ENCODE assay signal across 31 cellular contexts in genomic region chr1:108671142-108671541, GRCh38. TPM values are rescaled to one million over a fixed set of nuclear protein-coding genes. Genes with fewer than 3 reads are reported as not detected.
"Had no signal": no experiment of that assay in that cellular context is flagged by ENCODE, and none has a peak within 500 bp of the region (broad histone marks: within the 10 kb centered on the region; RNA-seq: fewer than 3 reads in every experiment).

No MANE protein-coding gene starts in this region.

- H3K9me3 Mint-ChIP-seq: activated B cell treated with CpG ODN at 0.5 μM for 24 hours; activated T-cell treated with anti-CD3 and anti-CD28 coated beads, Interleukin-2, amount 50 U/mL, for 4 hours had no signal

- H3K36me3 Mint-ChIP-seq: activated naive CD4-positive, alpha-beta T cell treated with anti-CD3 and anti-CD28 coated beads, Interleukin-2, amount 50 U/mL, for 72 hours; brain had no signal

- DNase-seq: activated B cell treated with CpG ODN at 0.5 μM for 24 hours; activated CD8-positive, alpha-beta memory T cell treated with anti-CD3 and anti-CD28 coated beads for 24 hours; activated CD8-positive, alpha-beta memory T cell treated with anti-CD3 and anti-CD28 coated beads, Interleukin-2, amount 50 U/mL, for 48 hours; activated T-cell treated with anti-CD3 and anti-CD28 coated beads, Interleukin-2, amount 50 U/mL, for 4 hours; adrenal gland; dorsolateral prefrontal cortex; effector memory CD4-positive, alpha-beta T cell; erythroblast; gastrocnemius medialis; glutamatergic neuron; islet precursor cell; left cardiac atrium; left ventricle myocardium superior; nucleus accumbens; pancreas; retina; stimulated activated CD4-positive, alpha-beta T cell treated with anti-CD3 and anti-CD28 coated beads, Interleukin-12 subunit alpha, Interleukin-12 subunit beta, amount 100 ng/mL, for 4 hours; stimulated activated CD4-positive, alpha-beta T cell treated with anti-CD3 and anti-CD28 coated beads, Interleukin-4, amount 100 ng/mL, for 1 hour; stimulated activated naive CD8-positive, alpha-beta T cell treated with anti-CD3 and anti-CD28 coated beads, Interleukin-15, Interleukin-2, amounts not matched to agents 100 U/mL and 50 U/mL, for 24 hours; testis; transverse colon had no signal

- H3K4me3 Mint-ChIP-seq: activated B cell treated with CpG ODN at 0.5 μM for 24 hours; activated T-cell treated with anti-CD3 and anti-CD28 coated beads, Interleukin-2, amount 50 U/mL, for 4 hours; brain had no signal

- ATAC-seq: activated naive CD4-positive, alpha-beta T cell treated with anti-CD3 and anti-CD28 coated beads, Interleukin-2, amount 50 U/mL, for 72 hours; activated T-cell treated with anti-CD3 and anti-CD28 coated beads, Interleukin-2, amount 50 U/mL, for 4 hours; gastrocnemius medialis; left cardiac atrium; pancreas; sciatic nerve had no signal

- H3K4me1 Mint-ChIP-seq: activated B cell treated with CpG ODN at 0.5 μM for 24 hours, brain had no signal

- H3K27ac Mint-ChIP-seq: activated B cell treated with CpG ODN at 0.5 μM for 24 hours; activated naive CD4-positive, alpha-beta T cell treated with anti-CD3 and anti-CD28 coated beads, Interleukin-2, amount 50 U/mL, for 72 hours; activated T-helper 2 cell treated with anti-CD3 and anti-CD28 coated beads, Interferon-gamma antibody, Interleukin-2, Interleukin-4, amounts not matched to agents 10 μg/mL and 5 μg/mL and 100 μg/mL, durations not matched to agents 14 hours and 24 hours and 36 hours; brain had no signal

RNA-seq across cellular contexts. Expression of gene HENMT1, which starts 10.2 kb away (rescaled TPM):
- total RNA-seq: ascending aorta had no signal

RNA-seq across cellular contexts. Expression of gene FNDC7, which starts 41.6 kb away (rescaled TPM):
- total RNA-seq: activated B cell treated with CpG ODN at 0.5 μM for 24 hours; activated T-cell treated with anti-CD3 and anti-CD28 coated beads, Interleukin-2, amount 50 U/mL, for 4 hours; activated T-helper 2 cell treated with anti-CD3 and anti-CD28 coated beads, Interferon-gamma antibody, Interleukin-2, Interleukin-4, amounts not matched to agents 10 μg/mL and 5 μg/mL and 100 μg/mL, durations not matched to agents 14 hours and 24 hours and 36 hours; ascending aorta; cardiac muscle cell; left cardiac atrium; left ventricle myocardium superior; lung microvascular endothelial cell; mesenteric fat pad; mucosa of gallbladder; sciatic nerve; transverse colon; urinary bladder had no signal
